23 cellular contexts compared by ENCODE assay signal in genomic region chr3:181916018-181916417, GRCh38.
A peak's percentile ranks its signal among the peaks of the same experiment; 100 is the strongest.
DNase-seq lines count a peak whose midpoint lies in the region; ATAC-seq and TF ChIP-seq lines count a peak whose summit lies in the region.
"Had no signal": no experiment of that assay in that cellular context is flagged by ENCODE, and none has a peak within 500 bp of the region (broad histone marks: within the 10 kb centered on the region; RNA-seq: fewer than 3 reads in every experiment).

No MANE protein-coding gene starts in this region.

- peaks cover 90% of the 10 kb centered on the region for H3K4me1 ChIP-seq in OCI-LY1 (ENCODE audit: insufficient read depth, low read length, severe bottlenecking)
- peaks cover 0 to 64% (median 5%) of the 10 kb centered on the region in 3 donors for H3K4me1 ChIP-seq in esophagus squamous epithelium
- H3K4me1 ChIP-seq in neuron (ENCODE audit: insufficient read depth, low read length): peaks cover 12% of the 10 kb centered on the region
- H3K4me1 ChIP-seq in Peyer's patch: no peaks in the 10 kb centered on the region

- DNase-seq in SK-N-DZ (ENCODE audit: low spot score) (peak; percentile 8), esophagus squamous epithelium (lab: John Stamatoyannopoulos, UW) (no peak), Peyer's patch (no peak)
- DNase-seq: C1 segment of cervical spinal cord; CD4-positive, alpha-beta memory T cell; COR-L47; DMS79; EL; GDM1; GM23248; HFFc6; IMR-90; KG1; MM.1S; NCI-H2029; OCI-M1 had no signal

- H3K36me3 ChIP-seq in OCI-LY1 (ENCODE audit: insufficient read depth, low read length) (no peaks in the 10 kb centered on the region), esophagus squamous epithelium (no peaks in the 10 kb centered on the region), neuron (ENCODE audit: insufficient read depth, low read length) (no peaks in the 10 kb centered on the region), Peyer's patch (no peaks in the 10 kb centered on the region)
- H3K36me3 ChIP-seq: HAP-1 had no signal

- no peaks in the 10 kb centered on the region for H3K79me2 ChIP-seq in OCI-LY1 (ENCODE audit: insufficient read depth, low read length)

- no peaks in the 10 kb centered on the region for H4K20me1 ChIP-seq in OCI-LY1 (ENCODE audit: insufficient read depth, low read length)

- TF ChIP-seq POLR2A in esophagus squamous epithelium (IDR thresholded peaks at IDR 0.05) (no peak), Peyer's patch (IDR thresholded peaks at IDR 0.05) (no peak)

- WGBS in esophagus squamous epithelium, 2 donors: 41 to 46% methylated on average over 3 of the region's 3 CpGs

- H3K4me3 ChIP-seq in OCI-LY1 (ENCODE audit: low read depth, low read length, poor library complexity, severe bottlenecking) (peak overlapping the region; percentile 52), esophagus squamous epithelium (peak overlapping the region in 1 of 4 donors; percentile 18), neuron (ENCODE audit: low read length) (no peak overlapping the region), Peyer's patch (no peak overlapping the region)
- H3K4me3 ChIP-seq: GM12878, GM23248, HAP-1 had no signal

- no peaks in the 10 kb centered on the region for H3F3A ChIP-seq in OCI-LY1 (ENCODE audit: insufficient read depth, low read length)

- H3K9ac ChIP-seq in OCI-LY1 (ENCODE audit: low read length): peak overlapping the region; percentile 63
- H3K9ac ChIP-seq: GM23248 had no signal

- peak overlapping the region; percentile 88 for H3K27ac ChIP-seq in OCI-LY1 (ENCODE audit: low read depth, low read length, poor library complexity, severe bottlenecking)
- peak overlapping the region; percentile 43 to 70 (median 70) for H3K27ac ChIP-seq in esophagus squamous epithelium
- H3K27ac ChIP-seq in Peyer's patch: no peak overlapping the region
- H3K27ac ChIP-seq: GM23248 had no signal

- no peak for ATAC-seq in GM19452 (IDR thresholded peaks at IDR 0.05; ENCODE audit: unreplicated experiment)
- no peak for ATAC-seq in GM19467 (IDR thresholded peaks at IDR 0.05; ENCODE audit: unreplicated experiment)
- ATAC-seq in GM21390 (IDR thresholded peaks at IDR 0.05; ENCODE audit: unreplicated experiment): no peak
- ATAC-seq: GM12878 had no signal

- H2AFZ ChIP-seq in OCI-LY1 (ENCODE audit: low read length): no peak overlapping the region
- peak overlapping the region; percentile 40 for H2AFZ ChIP-seq in neuron (ENCODE audit: low read depth, low read length)
- H2AFZ ChIP-seq: GM23248 had no signal

- TF ChIP-seq CTCF in OCI-LY1 (IDR thresholded peaks at IDR 0.05; ENCODE audit: low read length) (no peak), esophagus squamous epithelium (IDR thresholded peaks at IDR 0.05) (no peak), Peyer's patch (IDR thresholded peaks at IDR 0.05) (no peak)

- intact Hi-C loops in esophagus squamous epithelium (cut with DNase I): no loop called here

- peak overlapping the region; percentile 58 for H3K4me2 ChIP-seq in OCI-LY1 (ENCODE audit: low read length)

- H3K9me3 ChIP-seq in OCI-LY1 (ENCODE audit: low read length): no peaks in the 10 kb centered on the region
- H3K9me3 ChIP-seq in esophagus squamous epithelium: no peaks in the 10 kb centered on the region
- no peaks in the 10 kb centered on the region for H3K9me3 ChIP-seq in neuron (ENCODE audit: low read length)
- no peaks in the 10 kb centered on the region for H3K9me3 ChIP-seq in Peyer's patch
- H3K9me3 ChIP-seq: HAP-1 had no signal

- no peaks in the 10 kb centered on the region for H3K27me3 ChIP-seq in OCI-LY1 (ENCODE audit: insufficient read depth, low read length)
- H3K27me3 ChIP-seq in esophagus squamous epithelium: no peaks in the 10 kb centered on the region
- H3K27me3 ChIP-seq in neuron (ENCODE audit: insufficient read depth, low read length): no peaks in the 10 kb centered on the region
- H3K27me3 ChIP-seq in Peyer's patch: no peaks in the 10 kb centered on the region

- no peaks in the 10 kb centered on the region for H3K9me2 ChIP-seq in OCI-LY1 (ENCODE audit: low read depth, low read length)

Comparison
In these comparisons a context has a peak if more than half of its experiments do, and no peak if none do; other contexts are left out.
1. H3K27ac ChIP-seq: peak in OCI-LY1 (single experiment) and esophagus squamous epithelium (4 of 4); none in Peyer's patch (0 of 4).